Comparison of ENCODE assay signal across 22 cellular contexts in genomic region chr5:91077623-91078022, GRCh38.
"Had no signal": no experiment of that assay in that cellular context is flagged by ENCODE, and none has a peak within 500 bp of the region (broad histone marks: within the 10 kb centered on the region; RNA-seq: fewer than 3 reads in every experiment).

No MANE protein-coding gene starts in this region.

- H3K9me3 Mint-ChIP-seq: activated naive CD4-positive, alpha-beta T cell treated with anti-CD3 and anti-CD28 coated beads, Interleukin-2, amount 10 ng/mL, durations not matched to agents 7 days and 5 days; nephron; type B pancreatic cell had no signal

- H3K27me3 ChIP-seq: ascending aorta, brain microvascular endothelial cell, esophagus muscularis mucosa, right lobe of liver, vagina had no signal

- H3K4me1 ChIP-seq: left ventricle myocardium inferior, right lobe of liver had no signal

- DNase-seq: activated CD4-positive, alpha-beta T cell treated with anti-CD3 and anti-CD28 coated beads for 48 hours; activated CD4-positive, alpha-beta T cell treated with anti-CD3 and anti-CD28 coated beads, Interleukin-2, amount 50 U/mL, for 48 hours; activated CD8-positive, alpha-beta memory T cell treated with anti-CD3 and anti-CD28 coated beads for 24 hours; activated gamma-delta T cell; activated naive CD4-positive, alpha-beta T cell treated with anti-CD3 and anti-CD28 coated beads, Interleukin-2, amount 10 ng/mL, durations not matched to agents 7 days and 5 days; activated naive CD8-positive, alpha-beta T cell treated with anti-CD3 and anti-CD28 coated beads, Interleukin-2, amount 10 ng/mL, durations not matched to agents 7 days and 5 days; brain microvascular endothelial cell; central memory CD4-positive, alpha-beta T cell; foreskin melanocyte; left ventricle myocardium inferior; right lobe of liver; stimulated activated CD4-positive, alpha-beta T cell treated with anti-CD3 and anti-CD28 coated beads, Interleukin-2, amount 100 ng/mL, for 48 hours; stimulated activated naive CD8-positive, alpha-beta T cell treated with anti-CD3 and anti-CD28 coated beads, Interleukin-15, Interleukin-2, amounts not matched to agents 100 U/mL and 50 U/mL, for 24 hours; WERI-Rb-1 had no signal

- H3K36me3 ChIP-seq: ascending aorta, brain microvascular endothelial cell, esophagus muscularis mucosa, left ventricle myocardium inferior, right lobe of liver, thoracic aorta, vagina had no signal

- H3K4me1 Mint-ChIP-seq: activated naive CD4-positive, alpha-beta T cell treated with anti-CD3 and anti-CD28 coated beads, Interleukin-2, amount 10 ng/mL, durations not matched to agents 7 days and 5 days had no signal

- H3K36me3 Mint-ChIP-seq: activated naive CD4-positive, alpha-beta T cell treated with anti-CD3 and anti-CD28 coated beads, Interleukin-2, amount 10 ng/mL, durations not matched to agents 7 days and 5 days had no signal

- H3K27me3 Mint-ChIP-seq: activated naive CD4-positive, alpha-beta T cell treated with anti-CD3 and anti-CD28 coated beads, Interleukin-2, amount 10 ng/mL, durations not matched to agents 7 days and 5 days; type B pancreatic cell had no signal

- H3K27ac ChIP-seq: brain microvascular endothelial cell, left ventricle myocardium inferior, right lobe of liver, vagina, WERI-Rb-1 had no signal

- H3K4me3 ChIP-seq: ascending aorta, esophagus muscularis mucosa, left ventricle myocardium inferior, lung, right lobe of liver, thoracic aorta, vagina had no signal

- H3K9me3 ChIP-seq: ascending aorta, esophagus muscularis mucosa, left ventricle myocardium inferior, right lobe of liver, thoracic aorta, vagina had no signal

- H3K27ac Mint-ChIP-seq: activated naive CD4-positive, alpha-beta T cell treated with anti-CD3 and anti-CD28 coated beads, Interleukin-2, amount 10 ng/mL, durations not matched to agents 7 days and 5 days; activated naive CD8-positive, alpha-beta T cell treated with anti-CD3 and anti-CD28 coated beads, Interleukin-2, amount 10 ng/mL, durations not matched to agents 7 days and 5 days; type B pancreatic cell had no signal

- H3K4me3 Mint-ChIP-seq: activated naive CD4-positive, alpha-beta T cell treated with anti-CD3 and anti-CD28 coated beads, Interleukin-2, amount 10 ng/mL, durations not matched to agents 7 days and 5 days; activated naive CD8-positive, alpha-beta T cell treated with anti-CD3 and anti-CD28 coated beads, Interleukin-2, amount 10 ng/mL, durations not matched to agents 7 days and 5 days; nephron; type B pancreatic cell had no signal

- ATAC-seq: activated CD4-positive, CD25-positive, alpha-beta regulatory T cell treated with anti-CD3 and anti-CD28 coated beads, Interleukin-2, amount 50 U/mL, for 24 hours; right lobe of liver; stimulated activated naive CD8-positive, alpha-beta T cell treated with anti-CD3 and anti-CD28 coated beads, Interleukin-15, Interleukin-2, amounts not matched to agents 100 U/mL and 50 U/mL, for 24 hours had no signal
